In the genomic region with DNA sequence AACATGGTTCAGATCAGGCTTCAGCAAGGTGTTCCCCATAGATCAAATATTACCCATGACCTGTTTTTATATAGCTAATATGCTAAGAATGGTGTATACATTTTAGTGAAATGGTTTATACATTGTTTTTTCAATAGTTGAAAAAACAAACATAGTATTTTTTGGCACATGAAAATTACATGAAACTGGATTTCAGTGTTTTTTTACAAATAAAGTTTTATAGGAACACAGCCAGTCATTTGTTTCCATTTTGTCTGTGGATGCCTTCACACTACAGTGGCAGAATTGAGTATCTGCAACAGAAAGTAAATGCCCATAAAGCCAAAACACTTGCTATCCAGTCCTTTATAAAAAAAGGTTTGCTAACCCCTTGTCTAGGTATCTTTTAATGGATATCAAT, we compare ENCODE assay signal across 20 cellular contexts.
DNase-seq lines count a peak whose midpoint lies in the region; ATAC-seq, FAIRE-seq and TF ChIP-seq lines count a peak whose summit lies in the region.
"Had no signal": no experiment of that assay in that cellular context is flagged by ENCODE, and none has a peak within 500 bp of the region (broad histone marks: within the 10 kb centered on the region; RNA-seq: fewer than 3 reads in every experiment).

No MANE protein-coding gene starts in this region.

- H3K79me2 ChIP-seq in OCI-LY3 (ENCODE audit: low read length) (no peaks in the 10 kb centered on the region), K562 (ENCODE audit: control insufficient read depth, insufficient read depth, low read length) (no peaks in the 10 kb centered on the region)

- TF ChIP-seq CTCF in D721Med (IDR thresholded peaks at IDR 0.05; ENCODE audit: insufficient read depth, missing control alignments) (no peak), OCI-LY3 (IDR thresholded peaks at IDR 0.05; ENCODE audit: low read depth, low read length) (no peak), K562 (IDR thresholded peaks at IDR 0.05 in 2 of 3, conservative IDR thresholded peaks at IDR 0.05 in 1 of 3; ENCODE audit: insufficient read depth in 2 of 3, low read depth in 1 of 3, low read length in 3 of 3) (no peak)

- peak overlapping the region; percentile 67; the same call in 1 of the 2 replicates for H3K4me2 ChIP-seq in OCI-LY3 (ENCODE audit: low read length)
- H3K4me2 ChIP-seq in K562 (ENCODE audit: insufficient read depth, low read length), result no peak overlapping the region
- H3K4me2 ChIP-seq: BLaER1 treated with 17β-estradiol and CSF1 and Interleukin-3, amounts not matched to agents 10 nM and 100 nM had no signal

- H3K4me1 ChIP-seq in OCI-LY3 (ENCODE audit: low read length), result peaks cover 36% of the 10 kb centered on the region
- H3K4me1 ChIP-seq in K562 (replicated peaks in 1 of 2; ENCODE audit: control insufficient read depth in 2 of 2, insufficient read depth in 2 of 2, low read length in 2 of 2), result no peaks in the 10 kb centered on the region
- H3K4me1 ChIP-seq: Caco-2 had no signal

- DNase-seq in D721Med (ENCODE audit: insufficient read length, low spot score), result no peak
- DNase-seq in K562 (ENCODE audit: extremely low read depth in 1 of 4, low spot score in 3 of 4), result no peak
- no peak for DNase-seq in nucleus accumbens (lab: John Stamatoyannopoulos, UW)
- DNase-seq: 8988T; ACHN; Caco-2; Calu3; CD4-positive, alpha-beta T cell; CD8-positive, alpha-beta T cell; DMS 273 treated with DMSO at 0.1 percent for 48 hours; DMS153; DMS53; DMS79 treated with DMSO at 0.1 percent for 48 hours; GF-D8 had no signal

- H4K20me1 ChIP-seq in OCI-LY3 (ENCODE audit: insufficient read depth, low read length), result no peaks in the 10 kb centered on the region
- H4K20me1 ChIP-seq in K562 (replicated peaks; ENCODE audit: control insufficient read depth, insufficient read depth, low read length), result no peaks in the 10 kb centered on the region
- H4K20me1 ChIP-seq: BLaER1 treated with 17β-estradiol and CSF1 and Interleukin-3, amounts not matched to agents 10 nM and 100 nM had no signal

- TF ChIP-seq EP300 in K562 (IDR thresholded peaks at IDR 0.05; ENCODE audit: low read length), result no peak

- H3K9ac ChIP-seq in OCI-LY3 (ENCODE audit: low read length) (no peak overlapping the region), K562 (ENCODE audit: insufficient read depth in 1 of 2, low read depth in 2 of 2, low read length in 2 of 2) (no peak overlapping the region)
- H3K9ac ChIP-seq: BLaER1 treated with 17β-estradiol and CSF1 and Interleukin-3, amounts not matched to agents 10 nM and 100 nM had no signal

- no peak for ATAC-seq in K562
- ATAC-seq in HG03095 (IDR thresholded peaks at IDR 0.05; ENCODE audit: unreplicated experiment), result no peak
- ATAC-seq in HG02623 (IDR thresholded peaks at IDR 0.05; ENCODE audit: unreplicated experiment), result no peak
- ATAC-seq: CD8-positive, alpha-beta T cell had no signal

- no TSS peak for BruUV-seq in K562 (replicated peaks; lab: Mats Ljungman, UMichigan)

- POLR2A ChIA-PET in K562 (lab: Yijun Ruan, JAX), result no interaction called here

- no peaks in the 10 kb centered on the region for H3K9me3 ChIP-seq in OCI-LY3 (ENCODE audit: insufficient read depth, low read length)
- no peaks in the 10 kb centered on the region for H3K9me3 ChIP-seq in K562 (replicated peaks; ENCODE audit: control insufficient read depth, insufficient read depth, low read depth, low read length)
- H3K9me3 ChIP-seq: BLaER1 treated with 17β-estradiol and CSF1 and Interleukin-3, amounts not matched to agents 10 nM and 100 nM; Caco-2 had no signal

- CTCF ChIA-PET in K562 (lab: Yijun Ruan, JAX; ENCODE audit: low intra/inter-chr PET ratio), result interaction anchor here (0.7 kb wide), 1 partner anchor 76 kb away, joined by 4 read pairs; no protein-coding TSS in a partner anchor

- intact Hi-C loops in K562 (cut with micrococcal nuclease), result no loop called here

- TF ChIP-seq RAD21 in K562 (CRISPR knock-in tag; conservative IDR thresholded peaks at IDR 0.05 in 1 of 2, IDR thresholded peaks at IDR 0.05 in 1 of 2), result no peak

- no peaks in the 10 kb centered on the region for H3K9me1 ChIP-seq in K562 (ENCODE audit: control insufficient read depth, insufficient read depth, low read length)

- H3K36me3 ChIP-seq in OCI-LY3 (replicated peaks; ENCODE audit: low read depth, low read length), result peaks cover 6% of the 10 kb centered on the region
- H3K36me3 ChIP-seq in K562 (ENCODE audit: control insufficient read depth, insufficient read depth, low read length), result peaks cover 31% of the 10 kb centered on the region; the same call in 2 of the 3 replicates

- H3K27ac ChIP-seq in OCI-LY3 (ENCODE audit: low read length) (no peak overlapping the region), K562 (ENCODE audit: extremely low read depth, low read depth, low read length) (no peak overlapping the region)
- H3K27ac ChIP-seq: BLaER1 treated with 17β-estradiol and CSF1 and Interleukin-3, amounts not matched to agents 10 nM and 100 nM; C4-2B had no signal

- no peak overlapping the region for H2AFZ ChIP-seq in OCI-LY3 (ENCODE audit: low read depth, low read length)
- H2AFZ ChIP-seq in K562 (ENCODE audit: low read depth, low read length), result no peak overlapping the region

- in situ Hi-C loops in K562 (cut with MboI), result no loop called here

- FAIRE-seq in D721Med (lab: Jason Lieb, UNC), result peak; percentile 60
- FAIRE-seq in K562 (lab: Jason Lieb, UNC), result no peak
- FAIRE-seq: GM18507 had no signal

- H3K4me3 ChIP-seq in OCI-LY3 (ENCODE audit: low read length), result no peak overlapping the region
- no peak overlapping the region for H3K4me3 ChIP-seq in K562
- H3K4me3 ChIP-seq: BLaER1 treated with 17β-estradiol and CSF1 and Interleukin-3, amounts not matched to agents 10 nM and 100 nM had no signal

- H3K27me3 ChIP-seq in OCI-LY3 (ENCODE audit: low read depth, low read length) (no peaks in the 10 kb centered on the region), K562 (ENCODE audit: control insufficient read depth in 2 of 2, insufficient read depth in 2 of 2, low read length in 2 of 2) (no peaks in the 10 kb centered on the region)
- H3K27me3 ChIP-seq: BLaER1 treated with 17β-estradiol and CSF1 and Interleukin-3, amounts not matched to agents 10 nM and 100 nM had no signal

- no peak for TF ChIP-seq POLR2A in K562 (conservative IDR thresholded peaks at IDR 0.05)

TF ChIP-seq in K562, 482 proteins besides CTCF, POLR2A, EP300 and RAD21:
- TF ChIP-seq ZNF12 (CRISPR knock-in tag; IDR thresholded peaks at IDR 0.05) (no peak), ZBTB40 (IDR thresholded peaks at IDR 0.05) (peak; percentile 80), ZBTB40 (CRISPR knock-in tag; IDR thresholded peaks at IDR 0.05) (peak; percentile 76), TFAM (CRISPR knock-in tag; conservative IDR thresholded peaks at IDR 0.05) (no peak)
